ENCODE assay signal across 8 cellular contexts in the genomic region with DNA sequence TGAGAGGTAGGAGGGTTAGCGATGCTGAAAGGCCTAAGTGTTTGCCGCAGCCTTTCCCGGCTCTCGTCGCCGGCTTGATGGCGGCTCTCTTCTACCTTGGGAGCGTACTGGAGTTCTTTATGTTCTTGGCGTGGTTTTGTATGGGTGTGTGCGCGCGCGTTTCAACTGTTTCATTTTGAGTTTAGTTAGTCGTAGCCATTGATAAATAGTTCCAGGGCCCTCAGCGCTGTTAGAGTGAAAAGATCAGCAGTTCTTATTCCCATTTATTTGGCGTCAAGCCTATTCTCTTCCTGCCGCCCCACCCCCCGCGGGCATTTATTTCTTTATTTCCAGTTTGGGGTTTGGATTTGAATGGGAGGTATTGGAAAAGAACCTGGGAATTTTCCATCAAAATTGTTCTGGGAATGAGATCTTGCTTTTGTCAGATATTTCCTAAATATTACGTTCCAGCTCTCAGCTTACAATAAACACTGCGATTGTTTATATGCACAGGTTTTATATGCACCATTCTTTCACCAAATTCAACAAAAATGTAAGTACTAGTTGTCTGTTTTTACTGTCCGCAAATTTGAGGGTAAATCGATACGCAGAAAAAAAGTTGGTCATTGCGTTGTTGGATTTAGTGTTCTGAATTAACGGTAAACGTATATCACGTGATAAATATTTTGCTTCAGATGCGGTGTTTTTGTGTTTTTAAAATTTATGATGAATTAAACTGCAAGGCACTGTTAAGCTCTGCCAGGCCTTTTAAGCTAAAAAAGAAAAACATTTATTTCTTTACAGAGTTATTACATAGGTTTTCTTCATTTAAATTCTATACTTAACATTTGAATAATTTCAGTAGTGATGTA. TPM values are rescaled to one million over a fixed set of nuclear protein-coding genes. Genes with fewer than 3 reads are reported as not detected.
A peak's percentile ranks its signal among the peaks of the same experiment; 100 is the strongest.
DNase-seq lines count a peak whose midpoint lies in the region; ATAC-seq and TF ChIP-seq lines count a peak whose summit lies in the region.

No MANE protein-coding gene starts in this region.

- peaks cover 3% of the 10 kb centered on the region for H3K36me3 Mint-ChIP-seq in progenitor cell of endocrine pancreas (ENCODE audit: insufficient read depth)

- TF ChIP-seq CTCF in progenitor cell of endocrine pancreas (IDR thresholded peaks at IDR 0.05; ENCODE audit: unreplicated experiment), result no peak

- peaks cover 2% of the 10 kb centered on the region for H3K9me3 Mint-ChIP-seq in progenitor cell of endocrine pancreas (ENCODE audit: low read depth)

- DNase-seq in ACHN (peak; percentile 42), NCI-H774 (lab: John Stamatoyannopoulos, UW) (peak; percentile 19), Right ventricle myocardium superior (peak; percentile 51), progenitor cell of endocrine pancreas (ENCODE audit: low spot score, unreplicated experiment) (no peak), GF-D8 (lab: John Stamatoyannopoulos, UW) (no peak), NCI-H187 treated with DMSO at 0.1 percent for 48 hours (lab: John Stamatoyannopoulos, UW) (no peak)
- peak; percentile 22 for DNase-seq in activated gamma-delta T cell treated with anti-CD3 and anti-CD28 coated beads, Interleukin-2, amount 50 U/mL, for 16 hours (ENCODE audit: low read depth)

- H3K27ac Mint-ChIP-seq in progenitor cell of endocrine pancreas, result peak overlapping the region; percentile 100

- H3K4me1 Mint-ChIP-seq in progenitor cell of endocrine pancreas (ENCODE audit: low read depth), result peaks cover 14% of the 10 kb centered on the region

- in situ Hi-C loops in ACHN (cut with HindIII; ENCODE audit: low pct_ligation_motif_present, low pct_unique_long_range_greater_than_20kb, low sequenced_read_pairs), result no loop called here

- ATAC-seq in GM21423 (IDR thresholded peaks at IDR 0.05; ENCODE audit: unreplicated experiment) (peak; percentile 2), Right ventricle myocardium superior (ENCODE audit: poor library complexity) (peak; percentile 3)

- peak overlapping the region; percentile 99 for H3K4me3 Mint-ChIP-seq in progenitor cell of endocrine pancreas (ENCODE audit: low read depth)

- intact Hi-C loops in Right ventricle myocardium superior (cut with DNase I), result loop anchor here (5.0 kb wide), 1 partner anchor 613 kb away; the partner anchor contains the start of genes R3HDM1 and ZRANB3

- H3K27me3 Mint-ChIP-seq in progenitor cell of endocrine pancreas, result no peaks in the 10 kb centered on the region

RNA-seq across cellular contexts. Expression of gene CCNT2, which starts 1.0 kb away (rescaled TPM):
- total RNA-seq in Right ventricle myocardium superior (16.6 TPM), progenitor cell of endocrine pancreas (74.8 and 76.0 TPM in 2 replicates)

Comparison
In these comparisons a context has a peak if more than half of its experiments do, and no peak if none do; other contexts are left out.
1. DNase-seq: peak in ACHN (single experiment), NCI-H774 (single experiment), activated gamma-delta T cell treated with anti-CD3 and anti-CD28 coated beads, Interleukin-2, amount 50 U/mL, for 16 hours (single experiment) and Right ventricle myocardium superior (single experiment); none in progenitor cell of endocrine pancreas (single experiment), GF-D8 (single experiment) and NCI-H187 treated with DMSO at 0.1 percent for 48 hours (single experiment).